Comparison of ENCODE assay signal across 28 cellular contexts in the genomic region with DNA sequence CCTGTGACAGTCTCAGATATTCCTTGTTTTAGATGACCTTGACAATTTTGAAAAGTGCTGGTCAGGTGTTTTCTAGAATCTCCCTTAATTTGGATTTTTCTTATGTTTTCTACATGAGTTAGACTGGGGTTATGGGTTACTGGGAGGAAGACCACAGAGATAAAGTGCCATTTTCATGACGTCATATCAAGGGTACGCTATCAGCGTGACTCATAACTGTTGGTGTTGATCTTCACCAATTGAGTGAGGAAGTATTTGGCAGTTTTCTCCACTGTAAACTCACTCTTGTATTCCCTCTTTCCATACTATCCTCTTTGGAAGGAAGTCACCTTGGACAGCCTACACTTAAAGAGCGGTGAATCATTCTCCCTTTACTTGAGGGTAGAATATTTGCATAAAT. TPM values are rescaled to one million over a fixed set of nuclear protein-coding genes. Genes with fewer than 3 reads are reported as not detected.
"Had no signal": no experiment of that assay in that cellular context is flagged by ENCODE, and none has a peak within 500 bp of the region (broad histone marks: within the 10 kb centered on the region; RNA-seq: fewer than 3 reads in every experiment).

No MANE protein-coding gene starts in this region.

- H3K4me1 ChIP-seq: colonic mucosa had no signal

- H3K27ac ChIP-seq: colonic mucosa, SK-N-MC, VCaP had no signal

- DNase-seq: activated CD4-positive, alpha-beta T cell treated with anti-CD3 and anti-CD28 coated beads, Interleukin-2, amount 50 U/mL, for 1 hour; activated CD4-positive, CD25-positive, alpha-beta regulatory T cell; activated CD8-positive, alpha-beta memory T cell treated with anti-CD3 and anti-CD28 coated beads, Interleukin-2, amount 50 U/mL, for 4 hours; activated CD8-positive, alpha-beta T cell treated with anti-CD3 and anti-CD28 coated beads for 36 hours; activated effector memory CD4-positive, alpha-beta T cell treated with Interleukin-2 at 50 U/mL for 16 hours; activated naive CD4-positive, alpha-beta T cell; activated T-cell treated with anti-CD3 and anti-CD28 coated beads, Interleukin-2, amount 50 U/mL, for 1 hour; amniotic stem cell; colonic mucosa; Kasumi-1; NCI-H1092; NCI-H1417; NCI-H1930; NCI-H2171; NCI-H2227 treated with DMSO at 0.1 percent for 48 hours; NCI-H526; NCI-H774; T-cell; T-helper 2 cell; T1000 had no signal

- H3K9me3 ChIP-seq: colonic mucosa had no signal

- H3K36me3 ChIP-seq: colonic mucosa had no signal

- H3K4me3 ChIP-seq: colonic mucosa, SK-N-MC had no signal

- FAIRE-seq: TTC549 had no signal

- H3K27me3 ChIP-seq: colonic mucosa had no signal

RNA-seq across cellular contexts. Expression of a gene that starts 56.9 kb away (rescaled TPM):
- total RNA-seq: activated CD8-positive, alpha-beta T cell treated with anti-CD3 and anti-CD28 coated beads for 36 hours; activated T-helper 1 cell treated with anti-CD3 and anti-CD28 coated beads, Interleukin-12 subunit alpha, Interleukin-12 subunit beta, Interleukin-2, Interleukin-4 antibody, amounts not matched to agents 30 ng/mL and 10 ng/mL and 1 ng/mL, durations not matched to agents 14 hours and 24 hours and 36 hours; cardiac septum; cerebellum; colonic mucosa; NCI-H460; OCI-LY7 had no signal
